20 cellular contexts compared by ENCODE assay signal in genomic region chr2:70199320-70199864, GRCh38. TPM values are rescaled to one million over a fixed set of nuclear protein-coding genes. Genes with fewer than 3 reads are reported as not detected.
DNase-seq lines count a peak whose midpoint lies in the region; ATAC-seq, FAIRE-seq and TF ChIP-seq lines count a peak whose summit lies in the region.
"Had no signal": no experiment of that assay in that cellular context is flagged by ENCODE, and none has a peak within 500 bp of the region (broad histone marks: within the 10 kb centered on the region; RNA-seq: fewer than 3 reads in every experiment).

No MANE protein-coding gene starts in this region.

- CTCF ChIA-PET in HepG2 (lab: Yijun Ruan, JAX; ENCODE audit: low intra/inter-chr PET ratio, low total read pairs) (no interaction called here), OCI-LY7 (lab: Charles Lee; ENCODE audit: unreplicated experiment) (no interaction called here)

- TF ChIP-seq POLR2A in HepG2 (IDR thresholded peaks at IDR 0.05; ENCODE audit: insufficient read depth in 1 of 2, low read depth in 2 of 2, low read length in 2 of 2) (no peak), right lobe of liver (IDR thresholded peaks at IDR 0.05) (no peak)

- no peak overlapping the region for H4K91ac ChIP-seq in trophoblast cell (ENCODE audit: low read depth, low read length)

- H3K9me3 ChIP-seq in HepG2 (ENCODE audit: low read length) (no peaks in the 10 kb centered on the region), right lobe of liver (no peaks in the 10 kb centered on the region), OCI-LY7 (ENCODE audit: low read length) (no peaks in the 10 kb centered on the region), trophoblast cell (ENCODE audit: insufficient read depth, low read depth, low read length) (peaks cover 7% of the 10 kb centered on the region)
- H3K9me3 ChIP-seq: HAP-1 had no signal

- TF ChIP-seq CTCF in HepG2 (CRISPR knock-in tag; IDR thresholded peaks at IDR 0.05) (peak; percentile 33), right lobe of liver (IDR thresholded peaks at IDR 0.05) (no peak), OCI-LY7 (conservative IDR thresholded peaks at IDR 0.05; ENCODE audit: low read length) (peak; percentile 42), osteocyte (IDR thresholded peaks at IDR 0.05) (no peak), omental fat pad (IDR thresholded peaks at IDR 0.05) (no peak), foreskin fibroblast (IDR thresholded peaks at IDR 0.05; ENCODE audit: low read depth, low read length) (no peak)

- DNase-seq in HepG2 (ENCODE audit: low spot score) (peak; percentile 36), right lobe of liver (no peak), Kasumi-1 (lab: John Stamatoyannopoulos, UW) (peak; percentile 18 to 25), OCI-LY7 (ENCODE audit: low spot score) (peak; percentile 13), osteocyte (ENCODE audit: extremely low spot score, unreplicated experiment) (peak; percentile 23), omental fat pad (ENCODE audit: low spot score) (no peak), trophoblast cell (no peak), foreskin fibroblast (no peak)
- DNase-seq: CD4-positive, alpha-beta T cell; NCI-H1417 treated with DMSO at 0.1 percent for 48 hours; NCI-H2081; NCI-H345; RPMI8226; T-cell; T1000 had no signal

- no peak for TF ChIP-seq RAD21 in HepG2 (CRISPR knock-in tag; IDR thresholded peaks at IDR 0.05)

- no peak for TF ChIP-seq EP300 in HepG2 (IDR thresholded peaks at IDR 0.05; ENCODE audit: low read depth in 2 of 2, low read length in 2 of 2)
- TF ChIP-seq EP300 in HepG2 (CRISPR knock-in tag; IDR thresholded peaks at IDR 0.05; ENCODE audit: borderline replicate concordance), result no peak

- ATAC-seq in HepG2, result peak; percentile 6; the same call in 1 of the 3 replicates
- ATAC-seq in right lobe of liver, result no peak
- ATAC-seq in omental fat pad (ENCODE audit: low FRiP score), result no peak
- ATAC-seq: GM12878, T-cell had no signal

- no peak overlapping the region for H2AFZ ChIP-seq in HepG2 (ENCODE audit: low read length)
- H2AFZ ChIP-seq in OCI-LY7 (ENCODE audit: low read length), result no peak overlapping the region
- no peak overlapping the region for H2AFZ ChIP-seq in trophoblast cell (ENCODE audit: insufficient read depth, low read length, poor library complexity)

- H2BK120ac ChIP-seq in trophoblast cell (ENCODE audit: insufficient read depth, low read length, poor library complexity), result no peak overlapping the region

- H4K12ac ChIP-seq in trophoblast cell (ENCODE audit: low read depth, low read length), result no peak overlapping the region

- no TSS peak for BruUV-seq in HepG2 (replicated peaks; lab: Mats Ljungman, UMichigan)
- no TSS peak for BruUV-seq in OCI-LY7 (replicated peaks; lab: Mats Ljungman, UMichigan)

- H3K4me3 ChIP-seq in HepG2 (replicated peaks in 1 of 3; ENCODE audit: insufficient read depth in 1 of 3, low read depth in 2 of 3, low read length in 3 of 3) (no peak overlapping the region), right lobe of liver (no peak overlapping the region), OCI-LY7 (ENCODE audit: low read depth, low read length, poor library complexity, severe bottlenecking) (no peak overlapping the region), trophoblast cell (ENCODE audit: low read depth, low read length) (no peak overlapping the region), foreskin fibroblast (ENCODE audit: low read depth in 1 of 2, low read length in 2 of 2) (no peak overlapping the region)
- H3K4me3 ChIP-seq: GM12878, HAP-1 had no signal

- no peaks in the 10 kb centered on the region for H3K9me2 ChIP-seq in OCI-LY7 (ENCODE audit: insufficient read depth, low read length)

- H3K4me3 Mint-ChIP-seq in osteocyte (ENCODE audit: unreplicated experiment), result no peak overlapping the region
- H3K4me3 Mint-ChIP-seq: B cell; CD4-positive, alpha-beta T cell; IgD-negative memory B cell; T-cell had no signal

- peaks cover 5% of the 10 kb centered on the region; the same call in 1 of the 2 replicates for H3K4me1 ChIP-seq in HepG2 (ENCODE audit: insufficient read depth, low read length)
- H3K4me1 ChIP-seq in right lobe of liver, result peaks cover 0 to 20% (median 3%) of the 10 kb centered on the region in 4 donors
- H3K4me1 ChIP-seq in OCI-LY7 (ENCODE audit: insufficient read depth, low read length, poor library complexity, severe bottlenecking), result no peaks in the 10 kb centered on the region
- no peaks in the 10 kb centered on the region for H3K4me1 ChIP-seq in trophoblast cell (ENCODE audit: control insufficient read depth in 1 of 2, insufficient read depth in 2 of 2, low read length in 2 of 2)
- H3K4me1 ChIP-seq: HAP-1 had no signal

- no peak overlapping the region for H3K14ac ChIP-seq in trophoblast cell (ENCODE audit: low read length)

- H3K4me1 Mint-ChIP-seq in osteocyte (ENCODE audit: unreplicated experiment), result no peaks in the 10 kb centered on the region
- H3K4me1 Mint-ChIP-seq: B cell, IgD-negative memory B cell, T-cell had no signal

- no peaks in the 10 kb centered on the region for H3K36me3 Mint-ChIP-seq in osteocyte (ENCODE audit: unreplicated experiment)
- H3K36me3 Mint-ChIP-seq: IgD-negative memory B cell, T-cell had no signal

- peak; percentile 57 for FAIRE-seq in HepG2 (lab: Jason Lieb, UNC)
- FAIRE-seq: GM12878, GM18507 had no signal

- H2BK12ac ChIP-seq in trophoblast cell (ENCODE audit: low read length), result no peak overlapping the region

- no peak overlapping the region for H3K27ac ChIP-seq in HepG2 (ENCODE audit: extremely low read length, insufficient read depth, low read length)
- no peak overlapping the region for H3K27ac ChIP-seq in right lobe of liver
- no peak overlapping the region for H3K27ac ChIP-seq in OCI-LY7 (ENCODE audit: low read depth, low read length, poor library complexity, severe bottlenecking)
- H3K27ac ChIP-seq in trophoblast cell (ENCODE audit: low read depth, low read length), result no peak overlapping the region

- in situ Hi-C loops in HepG2 (cut with HindIII; ENCODE audit: extremely low pct_ligation_motif_present, low pct_unique_long_range_greater_than_20kb), result no loop called here

- POLR2A ChIA-PET in HepG2 (lab: Yijun Ruan, JAX) (interaction anchor here (1.3 kb wide), 1 partner anchor 8 kb away, joined by 5 read pairs; the partner anchor contains the start of gene C2orf42), OCI-LY7 (lab: Charles Lee) (interaction anchor here (0.6 kb wide), 1 partner anchor 383 kb away, joined by 3 read pairs; no protein-coding TSS in a partner anchor)

- no peak overlapping the region for H3K23ac ChIP-seq in trophoblast cell (ENCODE audit: low read length)

- intact Hi-C loops in HepG2 (cut with micrococcal nuclease; ENCODE audit: unreplicated experiment) (no loop called here), right lobe of liver (cut with DNase I) (no loop called here), OCI-LY7 (cut with micrococcal nuclease; ENCODE audit: unreplicated experiment) (no loop called here)

- no peaks in the 10 kb centered on the region for H3K27me3 ChIP-seq in HepG2 (ENCODE audit: control insufficient read depth in 1 of 2, insufficient read depth in 2 of 2, low read length in 2 of 2)
- no peaks in the 10 kb centered on the region for H3K27me3 ChIP-seq in right lobe of liver
- no peaks in the 10 kb centered on the region for H3K27me3 ChIP-seq in trophoblast cell (ENCODE audit: insufficient read depth, low read length)

- H3K79me1 ChIP-seq in trophoblast cell (ENCODE audit: low read length), result no peaks in the 10 kb centered on the region

- 30% methylated on average over 4 of the region's 4 CpGs for WGBS in HepG2 (ENCODE audit: low lambda C conversion rate)
- 71% methylated on average over 4 of the region's 4 CpGs for WGBS in right lobe of liver (ENCODE audit: insufficient coverage, low coverage, low lambda C conversion rate, missing lambda C conversion rate)
- WGBS in trophoblast cell (ENCODE audit: extremely low coverage, insufficient coverage, insufficient read length), result no CpG with 5 or more reads among the region's 4 CpGs

- H3K27ac Mint-ChIP-seq in osteocyte (ENCODE audit: unreplicated experiment), result no peak overlapping the region
- H3K27ac Mint-ChIP-seq: B cell; CD4-positive, alpha-beta T cell; IgD-negative memory B cell; T-cell had no signal

- H4K8ac ChIP-seq in trophoblast cell (ENCODE audit: low read depth, low read length), result no peak overlapping the region

- H4K20me1 ChIP-seq in HepG2 (ENCODE audit: insufficient read depth, low read length) (no peaks in the 10 kb centered on the region), OCI-LY7 (ENCODE audit: insufficient read depth, low read length) (no peaks in the 10 kb centered on the region)

- H3K4ac ChIP-seq in trophoblast cell (ENCODE audit: low read depth, low read length), result no peak overlapping the region

- H3K18ac ChIP-seq in trophoblast cell (ENCODE audit: low read length), result no peak overlapping the region

- H3K4me2 ChIP-seq in HepG2 (ENCODE audit: low read depth, low read length) (no peak overlapping the region), OCI-LY7 (ENCODE audit: low read length) (no peak overlapping the region), trophoblast cell (ENCODE audit: low read length) (no peak overlapping the region)

- no peak overlapping the region for H2BK5ac ChIP-seq in trophoblast cell (ENCODE audit: low read depth, low read length, poor library complexity)

- no peaks in the 10 kb centered on the region for H3K27me3 Mint-ChIP-seq in osteocyte (ENCODE audit: unreplicated experiment)
- H3K27me3 Mint-ChIP-seq: B cell; CD4-positive, alpha-beta T cell; IgD-negative memory B cell had no signal

- no peak overlapping the region for H2AK5ac ChIP-seq in trophoblast cell (ENCODE audit: low read length)

- H3K36me3 ChIP-seq in HepG2 (replicated peaks in 1 of 2; ENCODE audit: control insufficient read depth in 1 of 2, insufficient read depth in 2 of 2, low read length in 2 of 2) (no peaks in the 10 kb centered on the region), right lobe of liver (no peaks in the 10 kb centered on the region), OCI-LY7 (ENCODE audit: insufficient read depth, low read length) (no peaks in the 10 kb centered on the region), trophoblast cell (ENCODE audit: control insufficient read depth in 1 of 2, insufficient read depth in 2 of 2, low read length in 2 of 2) (no peaks in the 10 kb centered on the region)
- H3K36me3 ChIP-seq: HAP-1 had no signal

- H3K79me2 ChIP-seq in HepG2 (ENCODE audit: insufficient read depth, low read length) (no peaks in the 10 kb centered on the region), OCI-LY7 (ENCODE audit: insufficient read depth, low read depth, low read length) (no peaks in the 10 kb centered on the region), trophoblast cell (ENCODE audit: control insufficient read depth, insufficient read depth, low read length, poor library complexity) (no peaks in the 10 kb centered on the region)

- H3K9me3 Mint-ChIP-seq in osteocyte (ENCODE audit: unreplicated experiment), result no peaks in the 10 kb centered on the region
- H3K9me3 Mint-ChIP-seq: CD4-positive, alpha-beta T cell; T-cell had no signal

- H3K9ac ChIP-seq in HepG2 (ENCODE audit: insufficient read depth, low read depth, low read length) (no peak overlapping the region), trophoblast cell (ENCODE audit: low read length) (no peak overlapping the region)

RNA-seq across cellular contexts. Expression of gene C2orf42, which starts 8.6 kb away (rescaled TPM):
- total RNA-seq in HepG2 (2016; rRNA removed; fragmentation: Illumina TruSeq; extraction: Trizol) (9.9 and 11.1 TPM in 2 replicates), right lobe of liver (10 to 100 TPM; 10.9 to 22.5 (median 16.7) TPM), OCI-LY7 (2022) (19.0 and 21.3 TPM in 2 replicates), osteocyte (21.9 and 25.7 TPM in 2 replicates), omental fat pad (10 to 100 TPM; 10.6 to 15.3 (median 11.2) TPM)
- 20.6 and 21.9 TPM in 2 replicates for total RNA-seq in HepG2 (2016; cell fraction: cytosol; rRNA removed; fragmentation: Illumina TruSeq; extraction: Trizol; ENCODE audit: low read depth)
- 9.3 and 9.6 TPM in 2 replicates for total RNA-seq in HepG2 (2016; cell fraction: insoluble cytoplasmic fraction; rRNA removed; fragmentation: Illumina TruSeq; extraction: Trizol)
- total RNA-seq in HepG2 (2016; cell fraction: membrane; rRNA removed; fragmentation: Illumina TruSeq; extraction: Trizol), result 21.6 and 22.7 TPM in 2 replicates
- total RNA-seq in HepG2 (2016; cell fraction: nucleus; rRNA removed; fragmentation: Illumina TruSeq; extraction: Trizol), result 8.7 and 10.0 TPM in 2 replicates
- polyA plus RNA-seq in HepG2 (2011; rRNA removed), result 9.3 and 10.1 TPM in 2 replicates
- 6.6 and 7.2 TPM in 2 replicates for polyA plus RNA-seq in HepG2 (2011; cell fraction: cytosol; rRNA removed)
- polyA plus RNA-seq in HepG2 (2011; cell fraction: nucleus; rRNA removed), result 10.9 and 14.5 TPM in 2 replicates
- 8.7 and 9.4 TPM in 2 replicates for polyA plus RNA-seq in HepG2 (2012)
- polyA plus RNA-seq in HepG2 (2016; cell fraction: cytosol; fragmentation: Illumina TruSeq; extraction: Trizol; ENCODE audit: low read depth), result 2.6 and 2.8 TPM in 2 replicates
- 9.2 and 10.0 TPM in 2 replicates for polyA plus RNA-seq in HepG2 (2016; cell fraction: insoluble cytoplasmic fraction; fragmentation: Illumina TruSeq; extraction: Trizol; ENCODE audit: low read depth)
- 5.3 and 7.7 TPM in 2 replicates for polyA plus RNA-seq in HepG2 (2016; cell fraction: membrane; fragmentation: Illumina TruSeq; extraction: Trizol; ENCODE audit: low read depth)
- 8.3 and 10.9 TPM in 2 replicates for polyA plus RNA-seq in HepG2 (2016; cell fraction: nucleus; fragmentation: Illumina TruSeq; extraction: Trizol; ENCODE audit: insufficient read depth, low read depth)
- 26.9 and 49.5 TPM in 2 replicates for polyA minus RNA-seq in HepG2 (2011; rRNA and poly(A)+ RNA removed; ENCODE audit: low replicate concordance)
- 8.3 and 17.8 TPM in 2 replicates for polyA minus RNA-seq in HepG2 (2011; cell fraction: cytosol; rRNA and poly(A)+ RNA removed)
- polyA minus RNA-seq in HepG2 (2011; cell fraction: nucleus; rRNA and poly(A)+ RNA removed), result 22.4 and 25.1 TPM in 2 replicates
- 24.5 and 26.8 TPM in 2 replicates for total RNA-seq in OCI-LY7 (2014; rRNA removed; shearing (Covaris generic))
- 5.9 and 6.8 TPM in 2 replicates for polyA plus RNA-seq in trophoblast cell (2013)

RNA-seq across cellular contexts. Expression of gene TIA1, which starts 49.0 kb away (rescaled TPM):
- total RNA-seq in HepG2 (2016; rRNA removed; fragmentation: Illumina TruSeq; extraction: Trizol) (199 and 209 TPM in 2 replicates), right lobe of liver (10 to 100 TPM; 27.5 to 44.2 (median 35.8) TPM), OCI-LY7 (2022) (121 and 129 TPM in 2 replicates), osteocyte (176 and 179 TPM in 2 replicates), omental fat pad (100 to 1,000 TPM in 1 of 4 donors, 10 to 100 TPM in 3; 38.1 to 170 (median 53.9) TPM)
- total RNA-seq in HepG2 (2016; cell fraction: cytosol; rRNA removed; fragmentation: Illumina TruSeq; extraction: Trizol; ENCODE audit: low read depth), result 46.3 and 52.7 TPM in 2 replicates
- total RNA-seq in HepG2 (2016; cell fraction: insoluble cytoplasmic fraction; rRNA removed; fragmentation: Illumina TruSeq; extraction: Trizol), result 193 and 198 TPM in 2 replicates
- 37.9 and 45.7 TPM in 2 replicates for total RNA-seq in HepG2 (2016; cell fraction: membrane; rRNA removed; fragmentation: Illumina TruSeq; extraction: Trizol)
- total RNA-seq in HepG2 (2016; cell fraction: nucleus; rRNA removed; fragmentation: Illumina TruSeq; extraction: Trizol), result 256 and 292 TPM in 2 replicates
- 306 and 319 TPM in 2 replicates for polyA plus RNA-seq in HepG2 (2011; rRNA removed)
- 41.7 and 42.1 TPM in 2 replicates for polyA plus RNA-seq in HepG2 (2011; cell fraction: cytosol; rRNA removed)
- 1,074 and 1,129 TPM in 2 replicates for polyA plus RNA-seq in HepG2 (2011; cell fraction: nucleus; rRNA removed)
- 147 and 204 TPM in 2 replicates for polyA plus RNA-seq in HepG2 (2012)
- polyA plus RNA-seq in HepG2 (2016; cell fraction: cytosol; fragmentation: Illumina TruSeq; extraction: Trizol; ENCODE audit: low read depth), result 6.0 and 6.8 TPM in 2 replicates
- polyA plus RNA-seq in HepG2 (2016; cell fraction: insoluble cytoplasmic fraction; fragmentation: Illumina TruSeq; extraction: Trizol; ENCODE audit: low read depth), result 108 and 119 TPM in 2 replicates
- 16.0 TPM in 2 replicates for polyA plus RNA-seq in HepG2 (2016; cell fraction: membrane; fragmentation: Illumina TruSeq; extraction: Trizol; ENCODE audit: low read depth)
- polyA plus RNA-seq in HepG2 (2016; cell fraction: nucleus; fragmentation: Illumina TruSeq; extraction: Trizol; ENCODE audit: insufficient read depth, low read depth), result 613 and 622 TPM in 2 replicates
- 79.8 and 109 TPM in 2 replicates for polyA minus RNA-seq in HepG2 (2011; rRNA and poly(A)+ RNA removed; ENCODE audit: low replicate concordance)
- 61.2 and 67.1 TPM in 2 replicates for polyA minus RNA-seq in HepG2 (2011; cell fraction: cytosol; rRNA and poly(A)+ RNA removed)
- 718 and 820 TPM in 2 replicates for polyA minus RNA-seq in HepG2 (2011; cell fraction: nucleus; rRNA and poly(A)+ RNA removed)
- 129 and 147 TPM in 2 replicates for total RNA-seq in OCI-LY7 (2014; rRNA removed; shearing (Covaris generic))
- 78.8 and 80.7 TPM in 2 replicates for polyA plus RNA-seq in trophoblast cell (2013)

RNA-seq across cellular contexts. Expression of gene PCYOX1, which starts 58.5 kb away (rescaled TPM):
- total RNA-seq in HepG2 (2016; rRNA removed; fragmentation: Illumina TruSeq; extraction: Trizol), result 64.6 and 94.8 TPM in 2 replicates
- total RNA-seq in HepG2 (2016; cell fraction: cytosol; rRNA removed; fragmentation: Illumina TruSeq; extraction: Trizol; ENCODE audit: low read depth), result 5.0 and 5.6 TPM in 2 replicates
- 62.4 and 97.7 TPM in 2 replicates for total RNA-seq in HepG2 (2016; cell fraction: insoluble cytoplasmic fraction; rRNA removed; fragmentation: Illumina TruSeq; extraction: Trizol)
- 22.4 and 27.7 TPM in 2 replicates for total RNA-seq in HepG2 (2016; cell fraction: membrane; rRNA removed; fragmentation: Illumina TruSeq; extraction: Trizol)
- 86.9 and 110 TPM in 2 replicates for total RNA-seq in HepG2 (2016; cell fraction: nucleus; rRNA removed; fragmentation: Illumina TruSeq; extraction: Trizol)
- 61.0 and 86.6 TPM in 2 replicates for polyA plus RNA-seq in HepG2 (2011; rRNA removed)
- polyA plus RNA-seq in HepG2 (2011; cell fraction: cytosol; rRNA removed), result 37.9 and 61.2 TPM in 2 replicates
- 10.2 and 15.2 TPM in 2 replicates for polyA plus RNA-seq in HepG2 (2011; cell fraction: nucleus; rRNA removed)
- polyA plus RNA-seq in HepG2 (2012), result 110 and 112 TPM in 2 replicates
- 4.3 and 4.7 TPM in 2 replicates for polyA plus RNA-seq in HepG2 (2016; cell fraction: cytosol; fragmentation: Illumina TruSeq; extraction: Trizol; ENCODE audit: low read depth)
- polyA plus RNA-seq in HepG2 (2016; cell fraction: insoluble cytoplasmic fraction; fragmentation: Illumina TruSeq; extraction: Trizol; ENCODE audit: low read depth), result 53.5 and 58.1 TPM in 2 replicates
- polyA plus RNA-seq in HepG2 (2016; cell fraction: membrane; fragmentation: Illumina TruSeq; extraction: Trizol; ENCODE audit: low read depth), result 10.1 and 11.7 TPM in 2 replicates
- 99.9 and 103 TPM in 2 replicates for polyA plus RNA-seq in HepG2 (2016; cell fraction: nucleus; fragmentation: Illumina TruSeq; extraction: Trizol; ENCODE audit: insufficient read depth, low read depth)
- polyA minus RNA-seq in HepG2 (2011; rRNA and poly(A)+ RNA removed; ENCODE audit: low replicate concordance), result 25.7 and 59.9 TPM in 2 replicates
- 65.6 and 74.8 TPM in 2 replicates for polyA minus RNA-seq in HepG2 (2011; cell fraction: cytosol; rRNA and poly(A)+ RNA removed)
- 26.8 and 37.2 TPM in 2 replicates for polyA minus RNA-seq in HepG2 (2011; cell fraction: nucleus; rRNA and poly(A)+ RNA removed)
- total RNA-seq in right lobe of liver, result 100 to 1,000 TPM in 3 of 6 experiments, 10 to 100 TPM in 3; 38.8 to 186 (median 92.5) TPM
- total RNA-seq in OCI-LY7 (2014; rRNA removed; shearing (Covaris generic)), result 4.8 and 4.9 TPM in 2 replicates
- total RNA-seq in OCI-LY7 (2022), result 8.5 and 10.5 TPM in 2 replicates
- total RNA-seq in osteocyte, result 79.2 and 83.6 TPM in 2 replicates
- total RNA-seq in omental fat pad, result 10 to 100 TPM; 49.2 to 88.7 (median 66.4) TPM
- polyA plus RNA-seq in trophoblast cell (2013), result 55.0 and 58.1 TPM in 2 replicates

Comparison
In these comparisons a context has a peak if more than half of its experiments do, and no peak if none do; other contexts are left out.
1. DNase-seq: peak in HepG2 (single experiment), Kasumi-1 (2 of 2), OCI-LY7 (single experiment) and osteocyte (single experiment); none in right lobe of liver (0 of 3), omental fat pad (single experiment), trophoblast cell (0 of 2) and foreskin fibroblast (0 of 2).
2. CTCF ChIP-seq: peak in HepG2 (single experiment) and OCI-LY7 (single experiment); none in right lobe of liver (0 of 4), osteocyte (single experiment), omental fat pad (0 of 3) and foreskin fibroblast (single experiment).